Comparison of ENCODE assay signal across 35 cellular contexts in genomic region chr12:19075711-19076340, GRCh38.
"Had no signal": no experiment of that assay in that cellular context is flagged by ENCODE, and none has a peak within 500 bp of the region (broad histone marks: within the 10 kb centered on the region; RNA-seq: fewer than 3 reads in every experiment).

No MANE protein-coding gene starts in this region.

- H3K27me3 ChIP-seq: adrenal gland, body of pancreas, brain microvascular endothelial cell, breast epithelium had no signal

- ATAC-seq: activated CD8-positive, alpha-beta memory T cell treated with anti-CD3 and anti-CD28 coated beads, Interleukin-2, amount 10 ng/mL, durations not matched to agents 7 days and 5 days; activated CD8-positive, alpha-beta T cell treated with anti-CD3 and anti-CD28 coated beads, Interleukin-2, amount 10 ng/mL, durations not matched to agents 7 days and 5 days; activated naive CD8-positive, alpha-beta T cell treated with anti-CD3 and anti-CD28 coated beads, Interleukin-2, amount 50 U/mL, for 24 hours; activated T-cell treated with anti-CD3 and anti-CD28 coated beads, Interleukin-2, amount 50 U/mL, for 4 hours; activated T-cell treated with anti-CD3 and anti-CD28 coated beads, Interleukin-2, amount 50 U/mL, for 72 hours; activated T-helper 17 cell treated with anti-CD3 and anti-CD28 coated beads, Interleukin-2, amount 50 U/mL, for 72 hours; body of pancreas had no signal

- H3K9me3 ChIP-seq: adrenal gland, body of pancreas, breast epithelium had no signal

- H3K4me3 ChIP-seq: adrenal gland, body of pancreas, breast epithelium had no signal

- FAIRE-seq: astrocyte, TTC549 had no signal

- H3K36me3 ChIP-seq: adrenal gland, brain microvascular endothelial cell, breast epithelium had no signal

- H3K4me1 ChIP-seq: adrenal gland, body of pancreas, breast epithelium had no signal

- DNase-seq: activated B cell treated with CpG ODN at 0.5 μM for 24 hours; activated CD4-positive, alpha-beta memory T cell treated with anti-CD3 and anti-CD28 coated beads, Interleukin-2, amount 10 ng/mL, durations not matched to agents 7 days and 5 days; activated CD4-positive, alpha-beta T cell treated with anti-CD3 and anti-CD28 coated beads for 4 hours; activated CD4-positive, alpha-beta T cell treated with anti-CD3 and anti-CD28 coated beads, Interleukin-2, amount 10 ng/mL, durations not matched to agents 24 days and 14 days; activated CD4-positive, alpha-beta T cell treated with anti-CD3 and anti-CD28 coated beads, Interleukin-2, amount 50 U/mL, for 1 hour; activated CD4-positive, alpha-beta T cell treated with anti-CD3 and anti-CD28 coated beads, Interleukin-2, amount 50 U/mL, for 4 hours; activated CD4-positive, CD25-positive, alpha-beta regulatory T cell treated with anti-CD3 and anti-CD28 coated beads, Interleukin-2, amount 50 U/mL, for 72 hours; activated CD8-positive, alpha-beta memory T cell treated with anti-CD3 and anti-CD28 coated beads for 24 hours; activated CD8-positive, alpha-beta memory T cell treated with anti-CD3 and anti-CD28 coated beads, Interleukin-2, amount 10 ng/mL, durations not matched to agents 7 days and 5 days; activated CD8-positive, alpha-beta T cell treated with anti-CD3 and anti-CD28 coated beads, Interleukin-2, amount 10 ng/mL, durations not matched to agents 7 days and 5 days; activated effector memory CD4-positive, alpha-beta T cell treated with anti-CD3 and anti-CD28 coated beads, Interleukin-2, amount 50 U/mL, for 16 hours; activated gamma-delta T cell treated with Interleukin-2 at 50 U/mL for 16 hours; activated naive CD4-positive, alpha-beta T cell; activated naive CD4-positive, alpha-beta T cell treated with anti-CD3 and anti-CD28 coated beads, Interleukin-2, amount 10 ng/mL, durations not matched to agents 7 days and 5 days; activated naive CD8-positive, alpha-beta T cell treated with anti-CD3 and anti-CD28 coated beads, Interleukin-2, amount 10 ng/mL, durations not matched to agents 7 days and 5 days; activated naive CD8-positive, alpha-beta T cell treated with anti-CD3 and anti-CD28 coated beads, Interleukin-2, amount 50 U/mL, for 24 hours; activated T-cell treated with anti-CD3 and anti-CD28 coated beads for 4 hours; activated T-cell treated with anti-CD3 and anti-CD28 coated beads, Interleukin-2, amount 50 U/mL, for 1 hour; activated T-cell treated with anti-CD3 and anti-CD28 coated beads, Interleukin-2, amount 50 U/mL, for 4 hours; activated T-cell treated with anti-CD3 and anti-CD28 coated beads, Interleukin-2, amount 50 U/mL, for 72 hours; adrenal gland; amniotic stem cell; aorta; body of pancreas; brain microvascular endothelial cell; central memory CD4-positive, alpha-beta T cell; SW 1271; T-helper 1 cell; T-helper 2 cell; T-helper 9 cell had no signal

- H3K27ac ChIP-seq: adrenal gland, body of pancreas, brain microvascular endothelial cell, breast epithelium, VCaP had no signal
